Comparison of ENCODE assay signal across 2 cellular contexts in genomic region chr7:149003018-149003417, GRCh38.
TF ChIP-seq lines count a peak whose summit lies in the region.

No MANE protein-coding gene starts in this region.

TF ChIP-seq in HepG2, 621 proteins besides CTCF, POLR2A, EP300 and RAD21:
- TF ChIP-seq POLR2G (IDR thresholded peaks at IDR 0.05; ENCODE audit: low read depth, low read length): 0 out of 2 replicates have a peak, but pooled peaks have one; percentile 31
- no peak for TF ChIP-seq U2AF1 (optimal IDR thresholded peaks at IDR 0.05; ENCODE audit: low read depth, low read length)

TF ChIP-seq in K562, 482 proteins besides CTCF, POLR2A, EP300 and RAD21:
- TF ChIP-seq ZNF785 (CRISPR knock-in tag; IDR thresholded peaks at IDR 0.05) (no peak), HMG20B (CRISPR knock-in tag; IDR thresholded peaks at IDR 0.05) (no peak), POLR2G (IDR thresholded peaks at IDR 0.05; ENCODE audit: low read depth, low read length) (peak; percentile 57), SUPT5H (IDR thresholded peaks at IDR 0.05) (0 out of 2 replicates have a peak, but pooled peaks have one; percentile 14), RBFOX2 (IDR thresholded peaks at IDR 0.05; ENCODE audit: low read depth, low read length) (peak; percentile 31; the same call in 1 of the 2 replicates)
TF ChIP-seq in K562: peak in this region for 3.
